1 cellular context compared by ENCODE assay signal in the genomic region with DNA sequence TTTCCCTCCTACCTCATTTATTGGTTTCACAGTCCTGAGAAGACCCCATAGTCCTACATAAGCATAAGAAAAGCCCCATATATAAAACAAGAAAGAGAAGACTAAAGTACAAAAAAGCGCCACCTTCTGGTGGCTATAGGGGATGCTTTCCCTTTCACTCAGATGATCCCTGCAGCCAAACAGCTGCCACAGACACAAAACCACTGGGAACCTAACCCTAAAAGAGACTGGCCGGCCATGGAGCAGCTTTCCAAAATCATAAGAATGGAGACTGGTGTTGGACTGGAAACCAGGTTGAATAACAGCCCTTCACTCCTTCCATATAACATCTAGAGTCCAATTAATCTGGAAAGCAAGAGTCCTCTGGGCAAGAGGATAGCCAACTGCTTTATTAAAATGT.
TF ChIP-seq lines count a peak whose summit lies in the region.

No MANE protein-coding gene starts in this region.

TF ChIP-seq in IMR-90, 13 proteins besides CTCF, POLR2A, EP300 and RAD21:
- TF ChIP-seq USF2 (IDR thresholded peaks at IDR 0.05; ENCODE audit: low read depth, low read length) = no peak
- peak; percentile 36; the same call in 1 of the 2 replicates for TF ChIP-seq SMC3 (IDR thresholded peaks at IDR 0.05; ENCODE audit: low read depth, low read length)
TF ChIP-seq in IMR-90: peak in this region for 1.
